In genomic region chr11:79514269-79514668, GRCh38 we compare ENCODE assay signal across 24 cellular contexts.
"Had no signal": no experiment of that assay in that cellular context is flagged by ENCODE, and none has a peak within 500 bp of the region (broad histone marks: within the 10 kb centered on the region; RNA-seq: fewer than 3 reads in every experiment).

No MANE protein-coding gene starts in this region.

- H3K36me3 Mint-ChIP-seq: immature natural killer cell; mesothelial cell of epicardium; naive thymus-derived CD4-positive, alpha-beta T cell had no signal

- ATAC-seq: effector memory CD8-positive, alpha-beta T cell; gastrocnemius medialis; heart right ventricle; left lung; left ventricle myocardium superior; lower lobe of right lung; naive thymus-derived CD4-positive, alpha-beta T cell had no signal

- FAIRE-seq: endometrium, kidney had no signal

- H3K9me3 ChIP-seq: colonic mucosa, gastrocnemius medialis, left lung, lower lobe of right lung had no signal

- H3K4me1 ChIP-seq: colonic mucosa, esophagus squamous epithelium, gastrocnemius medialis, left lung, lower lobe of right lung had no signal

- H3K36me3 ChIP-seq: colonic mucosa, esophagus squamous epithelium, gastrocnemius medialis, heart right ventricle, left lung, lower lobe of right lung had no signal

- H3K27me3 Mint-ChIP-seq: effector memory CD8-positive, alpha-beta T cell had no signal

- H3K4me1 Mint-ChIP-seq: immature natural killer cell; naive thymus-derived CD4-positive, alpha-beta T cell had no signal

- H3K4me3 Mint-ChIP-seq: dendritic cell treated with granulocyte-macrophage colony-stimulating factor and Interleukin-4, amounts not matched to agents 40 ng/mL and 50 ng/mL, for 4 days; effector memory CD8-positive, alpha-beta T cell; endodermal cell; immature natural killer cell; mesothelial cell of epicardium; naive thymus-derived CD4-positive, alpha-beta T cell had no signal

- H3K4me3 ChIP-seq: colonic mucosa, esophagus squamous epithelium, gastrocnemius medialis, heart right ventricle, left lung, lower lobe of right lung had no signal

- H3K9me3 Mint-ChIP-seq: dendritic cell treated with granulocyte-macrophage colony-stimulating factor and Interleukin-4, amounts not matched to agents 40 ng/mL and 50 ng/mL, for 4 days; endodermal cell; mesothelial cell of epicardium had no signal

- H3K27ac ChIP-seq: colonic mucosa, esophagus squamous epithelium, gastrocnemius medialis, heart right ventricle, left lung, lower lobe of right lung had no signal

- DNase-seq: colonic mucosa; cortex of kidney; effector CD8-positive, alpha-beta T cell; effector memory CD8-positive, alpha-beta T cell; endodermal cell; esophagus squamous epithelium; foreskin fibroblast; foreskin melanocyte; gastrocnemius medialis; glutamatergic neuron; head of caudate nucleus; heart right ventricle; hypothalamus; immature natural killer cell; kidney; kidney glomerular epithelial cell; left lung; left ventricle myocardium superior; lower lobe of right lung; mesenchymal stem cell; naive thymus-derived CD4-positive, alpha-beta T cell had no signal

- H3K27ac Mint-ChIP-seq: dendritic cell treated with granulocyte-macrophage colony-stimulating factor and Interleukin-4, amounts not matched to agents 40 ng/mL and 50 ng/mL, for 4 days; effector memory CD8-positive, alpha-beta T cell; endodermal cell; immature natural killer cell; mesothelial cell of epicardium; naive thymus-derived CD4-positive, alpha-beta T cell had no signal
